Comparison of ENCODE assay signal across 16 cellular contexts in the genomic region with DNA sequence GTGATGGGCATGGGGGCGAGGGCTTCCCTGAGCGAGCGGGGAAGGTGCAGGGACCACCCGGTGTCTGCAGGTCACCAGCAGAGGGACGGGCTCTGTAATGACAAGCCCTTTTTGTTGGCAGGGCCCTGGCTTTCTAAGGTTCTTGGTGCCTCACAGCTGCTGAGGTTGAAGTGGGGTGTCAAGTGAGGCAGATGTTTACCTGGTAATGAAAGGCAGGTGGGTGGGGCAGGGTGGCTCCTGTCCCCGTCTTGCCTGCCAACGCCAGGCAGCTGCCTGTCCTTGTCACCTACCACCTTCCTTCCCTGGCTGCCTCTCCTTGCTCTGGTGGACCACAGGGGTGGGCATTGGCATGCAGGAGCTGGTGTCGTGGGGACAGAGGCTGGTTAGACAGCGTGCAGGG. TPM values are rescaled to one million over a fixed set of nuclear protein-coding genes. Genes with fewer than 3 reads are reported as not detected.
DNase-seq lines count a peak whose midpoint lies in the region; ATAC-seq and TF ChIP-seq lines count a peak whose summit lies in the region.
"Had no signal": no experiment of that assay in that cellular context is flagged by ENCODE, and none has a peak within 500 bp of the region (broad histone marks: within the 10 kb centered on the region; RNA-seq: fewer than 3 reads in every experiment).

No MANE protein-coding gene starts in this region.

- no peaks in the 10 kb centered on the region for H3K9me3 ChIP-seq in upper lobe of right lung
- H3K9me3 ChIP-seq: BLaER1, breast epithelium, mucosa of descending colon, stomach had no signal

- H3K27ac Mint-ChIP-seq in immature natural killer cell = peak overlapping the region; percentile 90 to 96 (median 94)

- H3K9me3 Mint-ChIP-seq in immature natural killer cell = no peaks in the 10 kb centered on the region

- H3K36me3 Mint-ChIP-seq in immature natural killer cell = no peaks in the 10 kb centered on the region

- no peak overlapping the region for H3K4me3 ChIP-seq in upper lobe of right lung
- H3K4me3 ChIP-seq: BLaER1, breast epithelium, mucosa of descending colon, skin epidermis, stomach had no signal

- intact Hi-C loops in posterior vena cava (cut with DNase I) (no loop called here), upper lobe of right lung (cut with DNase I) (no loop called here)

- peak overlapping the region in 2 of 5 donors; percentile 77 to 88 for H3K4me3 Mint-ChIP-seq in immature natural killer cell

- ATAC-seq in upper lobe of right lung = no peak
- ATAC-seq: mucosa of descending colon had no signal

- DNase-seq in NCI-H1417 (lab: John Stamatoyannopoulos, UW) (peak; percentile 29 to 69 (median 46)), NCI-H1417 treated with DMSO at 0.1 percent for 48 hours (lab: John Stamatoyannopoulos, UW) (no peak), DMS53 treated with DMSO at 0.1 percent for 48 hours (lab: John Stamatoyannopoulos, UW; ENCODE audit: unreplicated experiment) (peak; percentile 9), NCI-H345 treated with DMSO at 0.1 percent for 48 hours (lab: John Stamatoyannopoulos, UW; ENCODE audit: unreplicated experiment) (peak; percentile 53), immature natural killer cell (no peak), posterior vena cava (ENCODE audit: low spot score) (no peak), ecto neural progenitor cell (ENCODE audit: low spot score) (no peak), upper lobe of right lung (no peak)
- DNase-seq: mucosa of descending colon, NCI-H1436, stomach had no signal

- H3K27me3 ChIP-seq in upper lobe of right lung = no peaks in the 10 kb centered on the region
- H3K27me3 ChIP-seq: BLaER1, breast epithelium, stomach had no signal

- H3K36me3 ChIP-seq in upper lobe of right lung = no peaks in the 10 kb centered on the region
- H3K36me3 ChIP-seq: BLaER1, breast epithelium, stomach had no signal

- peaks cover 0 to 3% (median 0%) of the 10 kb centered on the region in 3 donors for H3K27me3 Mint-ChIP-seq in immature natural killer cell (ENCODE audit: low read depth in 3 of 3)

- peaks cover 85 to 89% of the 10 kb centered on the region in 2 donors for H3K4me1 Mint-ChIP-seq in immature natural killer cell

- no peak for TF ChIP-seq CTCF in upper lobe of right lung (IDR thresholded peaks at IDR 0.05)

- no peak overlapping the region for H3K27ac ChIP-seq in upper lobe of right lung
- H3K27ac ChIP-seq: 22Rv1, BLaER1, breast epithelium, parathyroid adenoma, stomach had no signal

- peaks cover 7% of the 10 kb centered on the region for H3K4me1 ChIP-seq in upper lobe of right lung
- H3K4me1 ChIP-seq: breast epithelium, parathyroid adenoma had no signal

RNA-seq across cellular contexts. Expression of gene SEMA4D, which starts 41.0 kb away (rescaled TPM):
- polyA plus RNA-seq in immature natural killer cell = 10 to 100 TPM; 45.8 to 80.6 (median 47.0) TPM
- total RNA-seq in posterior vena cava (10 to 100 TPM; 10.0 to 14.1 TPM), upper lobe of right lung (46.2 TPM)

Comparison
In these comparisons a context has a peak if more than half of its experiments do, and no peak if none do; other contexts are left out.
1. DNase-seq: peak in NCI-H1417 (3 of 3), DMS53 treated with DMSO at 0.1 percent for 48 hours (single experiment) and NCI-H345 treated with DMSO at 0.1 percent for 48 hours (single experiment); none in NCI-H1417 treated with DMSO at 0.1 percent for 48 hours (single experiment), immature natural killer cell (0 of 3), posterior vena cava (single experiment), ecto neural progenitor cell (single experiment) and upper lobe of right lung (single experiment).